Comparison of ENCODE assay signal across 17 cellular contexts in the genomic region with DNA sequence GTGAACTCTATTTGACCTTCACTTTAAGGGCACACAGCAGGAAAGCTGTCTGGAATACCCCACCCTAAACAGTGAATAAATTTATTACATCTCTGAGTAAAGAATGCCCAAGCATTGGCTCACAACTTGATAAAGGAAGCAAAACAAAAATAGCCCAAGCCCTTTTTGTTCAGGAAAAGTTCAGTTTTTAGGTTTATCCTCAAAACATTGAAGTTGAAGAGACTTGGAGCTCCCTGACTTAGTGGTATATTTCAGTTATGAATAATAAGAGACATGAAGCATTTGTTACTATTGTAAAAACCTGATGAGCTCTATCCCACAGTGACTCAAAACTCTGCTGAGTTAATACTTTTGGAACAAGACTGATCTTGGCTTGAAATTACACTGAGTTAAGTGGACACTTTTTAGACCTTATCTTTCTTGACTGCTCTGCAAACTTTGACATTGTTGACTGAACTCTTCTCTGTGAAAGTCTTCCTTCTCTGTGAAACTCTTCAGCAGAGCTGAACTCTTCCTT.
"Had no signal": no experiment of that assay in that cellular context is flagged by ENCODE, and none has a peak within 500 bp of the region (broad histone marks: within the 10 kb centered on the region; RNA-seq: fewer than 3 reads in every experiment).

No MANE protein-coding gene starts in this region.

- H3K27ac ChIP-seq: breast epithelium, foreskin keratinocyte, lower lobe of right lung, pancreas, sigmoid colon, tibial artery, vagina had no signal

- H3K9me3 ChIP-seq: breast epithelium, lower lobe of right lung, pancreas, sigmoid colon, tibial artery, vagina had no signal

- DNase-seq: activated CD4-positive, alpha-beta T cell treated with anti-CD3 and anti-CD28 coated beads, Interleukin-2, amount 10 ng/mL, durations not matched to agents 7 days and 5 days; activated CD4-positive, CD25-positive, alpha-beta regulatory T cell; activated CD8-positive, alpha-beta memory T cell treated with anti-CD3 and anti-CD28 coated beads for 24 hours; activated gamma-delta T cell treated with Interleukin-2 at 50 U/mL for 16 hours; amygdala; endodermal cell; foreskin keratinocyte; lower lobe of right lung; naive thymus-derived CD4-positive, alpha-beta T cell; pancreas; sigmoid colon; stimulated activated CD4-positive, alpha-beta T cell treated with anti-CD3 and anti-CD28 coated beads, Interleukin-2, amount 100 ng/mL, for 24 hours; stimulated activated naive B cell treated with anti-CD40 and anti-IgM and Interleukin-4, amounts not matched to agents 10 μg/mL and 1 μg/mL and 100 μg/mL, for 72 hours; SW 1271; tibial artery had no signal

- H3K4me1 ChIP-seq: pancreas had no signal

- ATAC-seq: foreskin keratinocyte; lower lobe of right lung; naive thymus-derived CD4-positive, alpha-beta T cell; pancreas; stimulated activated naive B cell treated with anti-CD40 and anti-IgM and Interleukin-4, amounts not matched to agents 10 μg/mL and 1 μg/mL and 100 μg/mL, for 72 hours had no signal

- H3K4me3 ChIP-seq: breast epithelium, lower lobe of right lung, pancreas, sigmoid colon, tibial artery, vagina had no signal

- H3K27me3 ChIP-seq: breast epithelium, foreskin keratinocyte, pancreas, sigmoid colon, tibial artery, vagina had no signal

- H3K36me3 ChIP-seq: breast epithelium, lower lobe of right lung, pancreas, sigmoid colon, tibial artery, vagina had no signal
